8 cellular contexts compared by ENCODE assay signal in the genomic region with DNA sequence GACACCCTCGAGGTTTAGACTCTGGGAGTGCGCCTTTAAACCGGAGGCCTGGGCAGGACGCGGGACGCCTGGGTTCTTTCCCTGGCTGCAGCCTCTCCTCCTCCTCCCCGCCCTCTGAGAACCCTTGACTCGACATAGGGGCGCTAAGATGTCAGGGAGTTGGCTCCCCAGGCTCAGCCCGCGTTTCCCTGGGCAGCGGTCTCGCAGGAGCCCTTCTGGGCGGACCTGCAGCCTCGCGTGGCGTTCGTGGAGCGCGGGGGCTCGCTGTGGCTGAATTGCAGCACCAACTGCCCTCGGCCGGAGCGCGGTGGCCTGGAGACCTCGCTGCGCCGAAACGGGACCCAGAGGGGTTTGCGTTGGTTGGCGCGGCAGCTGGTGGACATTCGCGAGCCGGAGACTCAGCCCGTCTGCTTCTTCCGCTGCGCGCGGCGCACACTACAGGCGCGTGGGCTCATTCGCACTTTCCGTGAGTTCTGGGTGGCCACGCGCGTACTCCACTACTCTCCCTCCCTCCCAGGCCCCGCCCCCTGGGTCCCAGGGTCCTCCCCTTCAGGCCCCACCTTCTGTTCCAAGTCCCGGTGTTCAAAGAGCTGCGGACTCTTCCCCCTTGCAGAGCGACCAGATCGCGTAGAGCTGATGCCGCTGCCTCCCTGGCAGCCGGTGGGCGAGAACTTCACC. TPM values are rescaled to one million over a fixed set of nuclear protein-coding genes. Genes with fewer than 3 reads are reported as not detected.
DNase-seq lines count a peak whose midpoint lies in the region; ATAC-seq and TF ChIP-seq lines count a peak whose summit lies in the region.

No MANE protein-coding gene starts in this region.

- BruUV-seq in Panc1 (replicated peaks; lab: Mats Ljungman, UMichigan): no TSS peak

- TF ChIP-seq CTCF in Panc1 (IDR thresholded peaks at IDR 0.05) (no peak), ascending aorta (IDR thresholded peaks at IDR 0.05) (no peak)

- H3K9me3 ChIP-seq in Panc1 (ENCODE audit: control insufficient read depth, insufficient read depth, low read depth, low read length) (no peaks in the 10 kb centered on the region), ascending aorta (no peaks in the 10 kb centered on the region), iPS-18c (ENCODE audit: control insufficient read depth, insufficient read depth, low read length) (peaks cover 5% of the 10 kb centered on the region)

- intact Hi-C loops in Panc1 (cut with micrococcal nuclease; ENCODE audit: unreplicated experiment): no loop called here
- intact Hi-C loops in ascending aorta (cut with DNase I): no loop called here

- in situ Hi-C loops in Panc1 (cut with HindIII; ENCODE audit: low pct_unique_long_range_greater_than_20kb, low sequenced_read_pairs): no loop called here

- H3K36me3 ChIP-seq in Panc1 (ENCODE audit: control insufficient read depth, insufficient read depth, low read length) (no peaks in the 10 kb centered on the region), ascending aorta (no peaks in the 10 kb centered on the region)

- H3K4me3 ChIP-seq in Panc1 (ENCODE audit: low read depth in 2 of 2, low read length in 2 of 2): peak overlapping the region; percentile 53 to 79
- H3K4me3 ChIP-seq in ascending aorta: peak overlapping the region; percentile 43 to 62
- peak overlapping the region; percentile 60 for H3K4me3 ChIP-seq in iPS-18c (ENCODE audit: insufficient read depth, low read depth, low read length)

- no peaks in the 10 kb centered on the region for H3K27me3 ChIP-seq in Panc1 (ENCODE audit: control insufficient read depth, insufficient read depth, low read length)
- peaks cover 19% of the 10 kb centered on the region for H3K27me3 ChIP-seq in ascending aorta

- CTCF ChIA-PET in Panc1 (lab: Charles Lee): interaction anchor here (0.7 kb wide), 1 partner anchor 686 kb away, joined by 5 read pairs; no protein-coding TSS in a partner anchor

- H3K4me1 ChIP-seq in Panc1 (ENCODE audit: control insufficient read depth, insufficient read depth, low read length): peaks cover 11% of the 10 kb centered on the region; the same call in 1 of the 2 replicates
- H3K4me1 ChIP-seq in ascending aorta: peaks cover 9 to 34% of the 10 kb centered on the region in 2 donors

- H3K27ac ChIP-seq in Panc1 (ENCODE audit: low read length): peak overlapping the region; percentile 79
- H3K27ac ChIP-seq in ascending aorta: no peak overlapping the region

- ATAC-seq in Panc1 (peak; percentile 57), GM18517 (IDR thresholded peaks at IDR 0.05; ENCODE audit: unreplicated experiment) (no peak)

- peak; percentile 81 for DNase-seq in activated CD8-positive, alpha-beta memory T cell treated with anti-CD3 and anti-CD28 coated beads for 24 hours
- DNase-seq in activated CD8-positive, alpha-beta memory T cell treated with anti-CD3 and anti-CD28 coated beads, Interleukin-2, amount 50 U/mL, for 48 hours: no peak
- DNase-seq in Panc1 (ENCODE audit: low read depth, low spot score): no peak
- no peak for DNase-seq in ascending aorta (ENCODE audit: low spot score in 2 of 2)
- DNase-seq in stimulated activated CD4-positive, alpha-beta T cell treated with anti-CD3 and anti-CD28 coated beads, Interleukin-12 subunit alpha, Interleukin-12 subunit beta, amount 100 ng/mL, for 4 hours: peak; percentile 44
- no peak for DNase-seq in activated CD4-positive, CD25-positive, alpha-beta regulatory T cell (lab: John Stamatoyannopoulos, UW)

- POLR2A ChIA-PET in Panc1 (lab: Charles Lee): interaction anchor here (0.6 to 2.6 kb wide), 3 partner anchors 20 to 88 kb away, joined by 3 to 11 read pairs (median 4); a partner anchor contains a TSS

RNA-seq across cellular contexts. Expression of a gene that starts 1.3 kb away (rescaled TPM):
- 19.5 TPM for total RNA-seq in Panc1 (2021; ENCODE audit: unreplicated experiment)
- polyA plus RNA-seq in Panc1 (2012; ENCODE audit: insufficient read length): 20.4 TPM
- total RNA-seq in ascending aorta: 2.2 TPM

RNA-seq across cellular contexts. Expression of a gene that starts 4.3 kb away (rescaled TPM):
- total RNA-seq in Panc1 (2021; ENCODE audit: unreplicated experiment) (2.8 TPM), ascending aorta (not detected)
- 4.8 TPM for polyA plus RNA-seq in Panc1 (2012; ENCODE audit: insufficient read length)

RNA-seq across cellular contexts. Expression of a gene that starts 18.6 kb away (rescaled TPM):
- total RNA-seq in Panc1 (2021; ENCODE audit: unreplicated experiment) (1.3 TPM), ascending aorta (not detected)
- 1.3 TPM for polyA plus RNA-seq in Panc1 (2012; ENCODE audit: insufficient read length)

RNA-seq across cellular contexts. Expression of a gene that starts 20.1 kb away (rescaled TPM):
- total RNA-seq in Panc1 (2021; ENCODE audit: unreplicated experiment): 136 TPM
- polyA plus RNA-seq in Panc1 (2012; ENCODE audit: insufficient read length): 279 TPM
- 74.8 TPM for total RNA-seq in ascending aorta

RNA-seq across cellular contexts. Expression of a gene that starts 24.8 kb away (rescaled TPM):
- total RNA-seq in Panc1 (2021; ENCODE audit: unreplicated experiment) (25.5 TPM), ascending aorta (16.8 TPM)
- 33.6 TPM for polyA plus RNA-seq in Panc1 (2012; ENCODE audit: insufficient read length)

Comparison
In these comparisons a context has a peak if more than half of its experiments do, and no peak if none do; other contexts are left out.
1. DNase-seq: peak in activated CD8-positive, alpha-beta memory T cell treated with anti-CD3 and anti-CD28 coated beads for 24 hours (single experiment) and stimulated activated CD4-positive, alpha-beta T cell treated with anti-CD3 and anti-CD28 coated beads, Interleukin-12 subunit alpha, Interleukin-12 subunit beta, amount 100 ng/mL, for 4 hours (single experiment); none in activated CD8-positive, alpha-beta memory T cell treated with anti-CD3 and anti-CD28 coated beads, Interleukin-2, amount 50 U/mL, for 48 hours (single experiment), Panc1 (single experiment), ascending aorta (0 of 2) and activated CD4-positive, CD25-positive, alpha-beta regulatory T cell (0 of 4).
2. Peak in every context shown above with its lines, with median percentiles within 50 percentile points of each other: H3K4me3 ChIP-seq.